Comparison of ENCODE assay signal across 20 cellular contexts in genomic region chr21:45111703-45112102, GRCh38. TPM values are rescaled to one million over a fixed set of nuclear protein-coding genes. Genes with fewer than 3 reads are reported as not detected.
DNase-seq lines count a peak whose midpoint lies in the region; ATAC-seq and TF ChIP-seq lines count a peak whose summit lies in the region.
"Had no signal": no experiment of that assay in that cellular context is flagged by ENCODE, and none has a peak within 500 bp of the region (broad histone marks: within the 10 kb centered on the region; RNA-seq: fewer than 3 reads in every experiment).

No MANE protein-coding gene starts in this region.

- H2AFZ ChIP-seq in DND-41 (ENCODE audit: low read depth, low read length) (no peak overlapping the region), OCI-LY1 (ENCODE audit: low read length) (no peak overlapping the region)

- peaks cover 11% of the 10 kb centered on the region for H3F3A ChIP-seq in OCI-LY1 (ENCODE audit: insufficient read depth, low read length)

- no peak for TF ChIP-seq POLR2A in sigmoid colon (IDR thresholded peaks at IDR 0.05)

- H3K9ac ChIP-seq in DND-41 (ENCODE audit: low read depth, low read length) (no peak overlapping the region), OCI-LY1 (ENCODE audit: low read length) (no peak overlapping the region)

- DNase-seq in activated CD4-positive, alpha-beta T cell treated with anti-CD3 and anti-CD28 coated beads for 36 hours: peak; percentile 32
- no peak for DNase-seq in activated CD4-positive, alpha-beta T cell treated with anti-CD3 and anti-CD28 coated beads, Interleukin-2, amount 50 U/mL, for 1 hour
- DNase-seq in DND-41 (peak; percentile 20), sigmoid colon (peak; percentile 56), activated gamma-delta T cell treated with Interleukin-2 at 50 U/mL for 16 hours (no peak), brain microvascular endothelial cell (no peak)
- DNase-seq: activated CD8-positive, alpha-beta memory T cell treated with anti-CD3 and anti-CD28 coated beads, Interleukin-2, amount 10 ng/mL, durations not matched to agents 7 days and 5 days; activated gamma-delta T cell; aorta; DMS153; foreskin melanocyte; hypothalamus; NCI-H2107; T1000 had no signal

- CTCF ChIA-PET in activated CD4-positive, alpha-beta T cell treated with anti-CD3 and anti-CD28 coated beads for 36 hours (lab: Charles Lee): interaction anchor here (0.7 to 1.3 kb wide), 3 partner anchors 17 to 146 kb away, joined by 3 to 6 read pairs (median 3); no protein-coding TSS in a partner anchor

- peaks cover 33% of the 10 kb centered on the region for H3K4me1 ChIP-seq in DND-41 (ENCODE audit: insufficient read depth, low read length)
- H3K4me1 ChIP-seq in OCI-LY1 (ENCODE audit: insufficient read depth, low read length, severe bottlenecking): peaks cover 29% of the 10 kb centered on the region
- peaks cover 0 to 87% (median 70%) of the 10 kb centered on the region in 4 donors for H3K4me1 ChIP-seq in sigmoid colon

- H3K9me3 ChIP-seq in DND-41 (ENCODE audit: insufficient read depth, low read length, severe bottlenecking) (no peaks in the 10 kb centered on the region), OCI-LY1 (ENCODE audit: low read length) (peaks cover 3% of the 10 kb centered on the region; the same call in 1 of the 2 replicates), sigmoid colon (no peaks in the 10 kb centered on the region)

- in situ Hi-C loops in brain microvascular endothelial cell (cut with HindIII; ENCODE audit: low pct_ligation_motif_present, low sequenced_read_pairs): no loop called here

- H3K36me3 ChIP-seq in DND-41 (ENCODE audit: insufficient read depth, low read length) (no peaks in the 10 kb centered on the region), OCI-LY1 (ENCODE audit: insufficient read depth, low read length) (no peaks in the 10 kb centered on the region), sigmoid colon (no peaks in the 10 kb centered on the region), brain microvascular endothelial cell (replicated peaks) (no peaks in the 10 kb centered on the region)

- TF ChIP-seq CTCF in DND-41 (IDR thresholded peaks at IDR 0.05; ENCODE audit: borderline replicate concordance, extremely low read depth, low read length, poor library complexity, severe bottlenecking) (no peak), OCI-LY1 (IDR thresholded peaks at IDR 0.05; ENCODE audit: low read length) (no peak), sigmoid colon (IDR thresholded peaks at IDR 0.05) (no peak), brain microvascular endothelial cell (IDR thresholded peaks at IDR 0.05; ENCODE audit: low read depth, low read length, missing control alignments) (no peak)

- H3K9me2 ChIP-seq in OCI-LY1 (ENCODE audit: low read depth, low read length): no peaks in the 10 kb centered on the region

- no peak overlapping the region for H3K4me3 ChIP-seq in DND-41 (ENCODE audit: low read depth in 1 of 2, low read length in 2 of 2)
- H3K4me3 ChIP-seq in OCI-LY1 (ENCODE audit: low read depth, low read length, poor library complexity, severe bottlenecking): no peak overlapping the region
- H3K4me3 ChIP-seq in sigmoid colon: no peak overlapping the region
- no peak overlapping the region for H3K4me3 ChIP-seq in brain microvascular endothelial cell (ENCODE audit: low read depth, low read length)

- H3K4me3 Mint-ChIP-seq in activated CD4-positive, alpha-beta T cell treated with anti-CD3 and anti-CD28 coated beads for 36 hours: no peak overlapping the region
- H3K4me3 Mint-ChIP-seq: activated CD8-positive, alpha-beta memory T cell treated with anti-CD3 and anti-CD28 coated beads, Interleukin-2, amount 10 ng/mL, durations not matched to agents 7 days and 5 days; mesothelial cell of epicardium; neural crest cell had no signal

- H4K20me1 ChIP-seq in DND-41 (ENCODE audit: insufficient read depth, low read length): peaks cover 26% of the 10 kb centered on the region
- H4K20me1 ChIP-seq in OCI-LY1 (ENCODE audit: insufficient read depth, low read length): no peaks in the 10 kb centered on the region

- intact Hi-C loops in activated CD4-positive, alpha-beta T cell treated with anti-CD3 and anti-CD28 coated beads for 36 hours (cut with DNase I, micrococcal nuclease): no loop called here
- intact Hi-C loops in sigmoid colon (cut with DNase I): no loop called here

- H3K4me2 ChIP-seq in DND-41 (ENCODE audit: insufficient read depth, low read length) (no peak overlapping the region), OCI-LY1 (ENCODE audit: low read length) (peak overlapping the region; percentile 17; the same call in 1 of the 2 replicates)

- no peak for TF ChIP-seq EP300 in sigmoid colon (IDR thresholded peaks at IDR 0.05)

- H3K27ac ChIP-seq in DND-41 (ENCODE audit: low read length) (no peak overlapping the region), OCI-LY1 (ENCODE audit: low read depth, low read length, poor library complexity, severe bottlenecking) (no peak overlapping the region), sigmoid colon (peak overlapping the region in 1 of 4 donors; percentile 9), brain microvascular endothelial cell (no peak overlapping the region)
- H3K27ac ChIP-seq: HL-60 had no signal

- 78 to 86% methylated on average over 5 of the region's 5 CpGs for WGBS in sigmoid colon, 2 donors

- H3K79me2 ChIP-seq in DND-41 (ENCODE audit: insufficient read depth, low read length) (peaks cover 31% of the 10 kb centered on the region; the same call in 1 of the 2 replicates), OCI-LY1 (ENCODE audit: insufficient read depth, low read length) (no peaks in the 10 kb centered on the region)

- peak overlapping the region; percentile 17 for H3K27ac Mint-ChIP-seq in activated CD4-positive, alpha-beta T cell treated with anti-CD3 and anti-CD28 coated beads for 36 hours
- H3K27ac Mint-ChIP-seq: activated CD8-positive, alpha-beta memory T cell treated with anti-CD3 and anti-CD28 coated beads, Interleukin-2, amount 10 ng/mL, durations not matched to agents 7 days and 5 days; mesothelial cell of epicardium had no signal

- peaks cover 8% of the 10 kb centered on the region for H3K36me3 Mint-ChIP-seq in activated CD4-positive, alpha-beta T cell treated with anti-CD3 and anti-CD28 coated beads for 36 hours (ENCODE audit: low read depth)

- peaks cover 69% of the 10 kb centered on the region for H3K4me1 Mint-ChIP-seq in activated CD4-positive, alpha-beta T cell treated with anti-CD3 and anti-CD28 coated beads for 36 hours

- no peaks in the 10 kb centered on the region for H3K27me3 Mint-ChIP-seq in activated CD4-positive, alpha-beta T cell treated with anti-CD3 and anti-CD28 coated beads for 36 hours
- H3K27me3 Mint-ChIP-seq: activated CD8-positive, alpha-beta memory T cell treated with anti-CD3 and anti-CD28 coated beads, Interleukin-2, amount 10 ng/mL, durations not matched to agents 7 days and 5 days had no signal

- no peaks in the 10 kb centered on the region for H3K9me3 Mint-ChIP-seq in activated CD4-positive, alpha-beta T cell treated with anti-CD3 and anti-CD28 coated beads for 36 hours (ENCODE audit: low read depth)
- H3K9me3 Mint-ChIP-seq: mesothelial cell of epicardium, neural crest cell had no signal

- POLR2A ChIA-PET in activated CD4-positive, alpha-beta T cell treated with anti-CD3 and anti-CD28 coated beads for 36 hours (lab: Charles Lee): interaction anchor here (0.8 kb wide), 1 partner anchor 37 kb away, joined by 3 read pairs; the partner anchor contains the start of gene ADARB1

- ATAC-seq in activated CD4-positive, alpha-beta T cell treated with anti-CD3 and anti-CD28 coated beads for 36 hours: no peak
- ATAC-seq in DND-41 (ENCODE audit: insufficient read depth, low read depth) (no peak), HG03457 (IDR thresholded peaks at IDR 0.05; ENCODE audit: unreplicated experiment) (no peak)
- ATAC-seq: activated CD4-positive, CD25-positive, alpha-beta regulatory T cell treated with anti-CD3 and anti-CD28 coated beads, Interleukin-2, amount 50 U/mL, for 24 hours; activated CD8-positive, alpha-beta memory T cell treated with anti-CD3 and anti-CD28 coated beads, Interleukin-2, amount 10 ng/mL, durations not matched to agents 7 days and 5 days had no signal

- H3K27me3 ChIP-seq in DND-41 (ENCODE audit: insufficient read depth, low read length, poor library complexity): no peaks in the 10 kb centered on the region
- H3K27me3 ChIP-seq in OCI-LY1 (ENCODE audit: insufficient read depth, low read length): peaks cover 6% of the 10 kb centered on the region; the same call in 1 of the 2 replicates
- no peaks in the 10 kb centered on the region for H3K27me3 ChIP-seq in sigmoid colon
- no peaks in the 10 kb centered on the region for H3K27me3 ChIP-seq in brain microvascular endothelial cell (replicated peaks)

RNA-seq across cellular contexts. Expression of gene ADARB1, which starts 37.3 kb away (rescaled TPM):
- total RNA-seq in activated CD4-positive, alpha-beta T cell treated with anti-CD3 and anti-CD28 coated beads for 36 hours: 10 to 100 TPM; 32.8 to 37.7 TPM
- 100 to 1,000 TPM in 1 of 4 donors, 10 to 100 TPM in 3; 41.3 to 102 (median 71.0) TPM for total RNA-seq in sigmoid colon
- polyA plus RNA-seq in sigmoid colon: 1 to 10 TPM in 2 of 3 donors, under 1 TPM in 1; 0.92 to 7.5 (median 2.4) TPM

Comparison
In these comparisons a context has a peak if more than half of its experiments do, and no peak if none do; other contexts are left out.
1. DNase-seq: peak in activated CD4-positive, alpha-beta T cell treated with anti-CD3 and anti-CD28 coated beads for 36 hours (single experiment), DND-41 (single experiment) and sigmoid colon (single experiment); none in activated CD4-positive, alpha-beta T cell treated with anti-CD3 and anti-CD28 coated beads, Interleukin-2, amount 50 U/mL, for 1 hour (single experiment), activated gamma-delta T cell treated with Interleukin-2 at 50 U/mL for 16 hours (single experiment) and brain microvascular endothelial cell (single experiment).